ENCODE assay signal across 8 cellular contexts in the genomic region with DNA sequence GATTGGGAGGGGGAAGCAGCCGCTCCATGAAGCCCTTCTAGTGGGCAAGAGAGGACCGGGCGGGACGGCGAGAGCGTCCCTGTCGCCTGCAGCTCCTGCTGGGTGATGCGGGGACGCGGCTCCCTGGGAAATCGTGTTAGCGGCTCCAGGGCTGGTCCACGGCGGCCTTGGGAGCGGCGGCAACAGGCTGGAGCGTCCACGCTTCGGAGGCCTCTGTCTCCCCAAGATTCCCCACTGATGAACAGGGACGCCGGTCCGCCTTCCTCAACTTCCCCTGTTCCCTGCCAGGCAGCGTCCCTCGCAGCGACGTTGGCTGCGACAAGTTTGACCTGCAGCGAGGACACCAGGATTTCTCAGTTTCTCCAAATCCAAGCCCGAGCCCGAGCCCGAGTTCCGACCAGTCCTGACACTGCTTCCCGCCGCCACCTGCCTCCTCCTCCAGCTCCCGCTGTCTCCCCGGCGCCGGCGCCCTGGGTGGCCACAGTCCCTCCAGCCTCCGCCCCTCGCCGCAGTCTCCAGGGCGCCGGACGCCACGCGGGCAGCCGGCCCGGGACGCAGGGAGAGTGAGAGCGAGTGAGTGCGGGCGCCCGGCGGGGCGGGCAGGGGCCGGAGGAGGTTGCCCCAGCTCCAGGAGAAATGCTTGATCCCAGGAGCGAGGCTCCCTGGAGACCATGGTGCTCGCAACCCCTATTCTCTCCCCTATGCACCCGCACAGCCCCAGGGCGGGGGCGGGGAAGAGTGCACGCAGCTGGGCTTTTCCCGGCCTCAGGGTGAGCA.
DNase-seq lines count a peak whose midpoint lies in the region; ATAC-seq, FAIRE-seq and TF ChIP-seq lines count a peak whose summit lies in the region.

No MANE protein-coding gene starts in this region.

- H3K4me1 Mint-ChIP-seq in effector memory CD8-positive, alpha-beta T cell (ENCODE audit: low read depth in 2 of 2) = peaks cover 5 to 8% of the 10 kb centered on the region in 2 donors
- H3K4me1 Mint-ChIP-seq in memory B cell = no peaks in the 10 kb centered on the region

- peak; percentile 93 to 95 for ATAC-seq in A549
- ATAC-seq in effector memory CD8-positive, alpha-beta T cell (replicated peaks) = no peak
- ATAC-seq in memory B cell (ENCODE audit: low read depth) = no peak
- ATAC-seq in HG03460 (IDR thresholded peaks at IDR 0.05; ENCODE audit: unreplicated experiment) = no peak

- CTCF ChIA-PET in A549 (lab: Yijun Ruan, JAX) = interaction anchor here (1.3 to 1.6 kb wide), 3 partner anchors 15 to 84 kb away, joined by 3 to 4 read pairs (median 4); a partner anchor contains a TSS

- intact Hi-C loops in testis (cut with DNase I; ENCODE audit: low total_unique reads) = no loop called here

- DNase-seq in A549 (ENCODE audit: low read depth in 1 of 2, low spot score in 1 of 2) (peak; percentile 26 to 47), RKO (ENCODE audit: low spot score) (peak; percentile 47), memory B cell (ENCODE audit: low spot score in 2 of 2) (no peak), testis (peak; percentile 66)
- no peak for DNase-seq in effector memory CD8-positive, alpha-beta T cell
- DNase-seq in stimulated activated CD4-positive, alpha-beta T cell treated with anti-CD3 and anti-CD28 coated beads, Interleukin-4, amount 100 ng/mL, for 1 hour = no peak

- no peaks in the 10 kb centered on the region for H3K9me3 Mint-ChIP-seq in effector memory CD8-positive, alpha-beta T cell
- H3K9me3 Mint-ChIP-seq in memory B cell = peaks cover 1% of the 10 kb centered on the region

- peak overlapping the region; percentile 52 for H3K4me3 ChIP-seq in A549
- H3K4me3 ChIP-seq in testis = peak overlapping the region; percentile 51 to 58

- TF ChIP-seq CTCF in A549 (IDR thresholded peaks at IDR 0.05) (no peak), testis (IDR thresholded peaks at IDR 0.05) (no peak)

- peak overlapping the region; percentile 55 for H3K9ac ChIP-seq in ES-I3 (ENCODE audit: low read depth, low read length)

- no peaks in the 10 kb centered on the region for H3K36me3 Mint-ChIP-seq in effector memory CD8-positive, alpha-beta T cell (ENCODE audit: insufficient read depth)
- peaks cover 1% of the 10 kb centered on the region for H3K36me3 Mint-ChIP-seq in memory B cell

- no peak for FAIRE-seq in A549 (lab: Jason Lieb, UNC)

- H3K4me1 ChIP-seq in A549 = no peaks in the 10 kb centered on the region
- peaks cover 5% of the 10 kb centered on the region for H3K4me1 ChIP-seq in ES-I3 (ENCODE audit: insufficient read depth, low read length)
- peaks cover 11% of the 10 kb centered on the region for H3K4me1 ChIP-seq in testis

- WGBS in A549 (ENCODE audit: missing lambda C conversion rate) = 5% methylated on average over 27 of the region's 64 CpGs
- WGBS in testis, 2 donors = 1% methylated on average over 18 to 48 of the region's 64 CpGs

- H3K27ac ChIP-seq in A549 = peak overlapping the region; percentile 61 to 86; a peak in 5 of 6 replicates
- peak overlapping the region in 1 of 2 donors; percentile 15 for H3K27ac ChIP-seq in testis

- peak overlapping the region; percentile 98 for H3K4me2 ChIP-seq in A549

- H3K4me3 Mint-ChIP-seq in effector memory CD8-positive, alpha-beta T cell = peak overlapping the region; percentile 58 to 65
- peak overlapping the region; percentile 15 for H3K4me3 Mint-ChIP-seq in memory B cell

- POLR2A ChIA-PET in A549 (lab: Yijun Ruan, JAX) = no interaction called here

- no peak overlapping the region for H3K27ac Mint-ChIP-seq in effector memory CD8-positive, alpha-beta T cell
- H3K27ac Mint-ChIP-seq in memory B cell = no peak overlapping the region

- no peaks in the 10 kb centered on the region for H3K27me3 ChIP-seq in testis

- H3K9me3 ChIP-seq in A549 = 0 out of 3 replicates have a peak, but pooled peaks cover 5% of the 10 kb centered on the region
- H3K9me3 ChIP-seq in ES-I3 (ENCODE audit: control insufficient read depth, insufficient read depth, low read length) = no peaks in the 10 kb centered on the region
- no peaks in the 10 kb centered on the region for H3K9me3 ChIP-seq in testis

- no peak for TF ChIP-seq EP300 in A549 (IDR thresholded peaks at IDR 0.05)

- TF ChIP-seq POLR2A in A549 (IDR thresholded peaks at IDR 0.05; ENCODE audit: low read length) (peak; percentile 23; the same call in 1 of the 2 replicates), testis (IDR thresholded peaks at IDR 0.05) (no peak)

- TF ChIP-seq RAD21 in A549 (conservative IDR thresholded peaks at IDR 0.05 in 1 of 2, IDR thresholded peaks at IDR 0.05 in 1 of 2) = no peak; a peak in 1 of 5 replicates

- peaks cover 75 to 89% of the 10 kb centered on the region in 2 donors for H3K27me3 Mint-ChIP-seq in effector memory CD8-positive, alpha-beta T cell
- peaks cover 25% of the 10 kb centered on the region for H3K27me3 Mint-ChIP-seq in memory B cell

- no peaks in the 10 kb centered on the region for H3K36me3 ChIP-seq in ES-I3 (ENCODE audit: insufficient read depth, low read length)
- no peaks in the 10 kb centered on the region for H3K36me3 ChIP-seq in testis (ENCODE audit: low read depth, missing control alignments)

TF ChIP-seq in A549, 52 proteins besides CTCF, POLR2A, EP300 and RAD21:
- TF ChIP-seq, protein P1, sequence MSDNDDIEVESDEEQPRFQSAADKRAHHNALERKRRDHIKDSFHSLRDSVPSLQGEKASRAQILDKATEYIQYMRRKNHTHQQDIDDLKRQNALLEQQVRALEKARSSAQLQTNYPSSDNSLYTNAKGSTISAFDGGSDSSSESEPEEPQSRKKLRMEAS (IDR thresholded peaks at IDR 0.05) = peak; percentile 68
- TF ChIP-seq EHF (CRISPR knock-in tag; IDR thresholded peaks at IDR 0.05) = no peak
- TF ChIP-seq, protein P2, sequence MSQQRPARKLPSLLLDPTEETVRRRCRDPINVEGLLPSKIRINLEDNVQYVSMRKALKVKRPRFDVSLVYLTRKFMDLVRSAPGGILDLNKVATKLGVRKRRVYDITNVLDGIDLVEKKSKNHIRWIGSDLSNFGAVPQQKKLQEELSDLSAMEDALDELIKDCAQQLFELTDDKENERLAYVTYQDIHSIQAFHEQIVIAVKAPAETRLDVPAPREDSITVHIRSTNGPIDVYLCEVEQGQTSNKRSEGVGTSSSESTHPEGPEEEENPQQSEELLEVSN (IDR thresholded peaks at IDR 0.05; ENCODE audit: borderline replicate concordance, low read depth) = peak; percentile 79
- TF ChIP-seq SMC3 (IDR thresholded peaks at IDR 0.05) = no peak; the same call in 2 of the 3 replicates

Comparison
In these comparisons a context has a peak if more than half of its experiments do, and no peak if none do; other contexts are left out.
1. ATAC-seq: peak in A549 (2 of 2); none in effector memory CD8-positive, alpha-beta T cell (single experiment), memory B cell (single experiment) and HG03460 (single experiment).
2. DNase-seq: peak in A549 (2 of 2), RKO (single experiment) and testis (single experiment); none in effector memory CD8-positive, alpha-beta T cell (0 of 3), memory B cell (0 of 2) and stimulated activated CD4-positive, alpha-beta T cell treated with anti-CD3 and anti-CD28 coated beads, Interleukin-4, amount 100 ng/mL, for 1 hour (single experiment).